In the genomic region with DNA sequence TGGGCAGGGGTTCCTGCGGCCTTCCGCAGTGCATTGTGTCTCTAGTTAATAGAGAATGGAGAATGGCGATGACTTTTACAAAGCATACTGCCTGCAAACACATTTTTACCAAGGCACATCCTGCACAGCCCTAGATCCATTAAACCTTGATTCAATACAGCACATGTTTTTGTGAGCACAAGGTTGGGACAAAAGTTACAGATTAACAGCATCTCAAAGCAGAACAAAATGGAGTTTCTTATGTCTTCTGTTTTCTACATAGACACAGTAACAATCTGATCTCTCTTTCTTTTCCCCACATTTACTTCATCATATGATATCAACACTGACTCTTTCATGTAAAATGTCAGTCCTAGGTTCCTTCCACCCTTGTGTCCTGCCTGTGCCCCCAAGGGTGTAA, we compare ENCODE assay signal across 15 cellular contexts.
"Had no signal": no experiment of that assay in that cellular context is flagged by ENCODE, and none has a peak within 500 bp of the region (broad histone marks: within the 10 kb centered on the region; RNA-seq: fewer than 3 reads in every experiment).

No MANE protein-coding gene starts in this region.

- H3K4me3 Mint-ChIP-seq: activated CD4-positive, alpha-beta memory T cell treated with anti-CD3 and anti-CD28 coated beads for 36 hours; activated naive CD8-positive, alpha-beta T cell treated with anti-CD3 and anti-CD28 coated beads, Interleukin-2, amount 50 U/mL, for 24 hours; naive B cell; stimulated activated naive CD8-positive, alpha-beta T cell treated with anti-CD3 and anti-CD28 coated beads, Interleukin-15, Interleukin-2, amounts not matched to agents 100 ng/mL and 50 ng/mL, for 24 hours had no signal

- H3K9me3 ChIP-seq: ascending aorta, gastrocnemius medialis, lower lobe of right lung, thoracic aorta had no signal

- H3K4me1 ChIP-seq: gastrocnemius medialis had no signal

- H3K9me3 Mint-ChIP-seq: activated CD4-positive, alpha-beta memory T cell treated with anti-CD3 and anti-CD28 coated beads for 36 hours; activated naive CD8-positive, alpha-beta T cell treated with anti-CD3 and anti-CD28 coated beads, Interleukin-2, amount 50 U/mL, for 24 hours; naive B cell; stimulated activated naive CD8-positive, alpha-beta T cell treated with anti-CD3 and anti-CD28 coated beads, Interleukin-15, Interleukin-2, amounts not matched to agents 100 ng/mL and 50 ng/mL, for 24 hours had no signal

- H3K27ac Mint-ChIP-seq: activated CD4-positive, alpha-beta memory T cell treated with anti-CD3 and anti-CD28 coated beads for 36 hours; activated naive CD8-positive, alpha-beta T cell treated with anti-CD3 and anti-CD28 coated beads, Interleukin-2, amount 50 U/mL, for 24 hours; stimulated activated naive CD8-positive, alpha-beta T cell treated with anti-CD3 and anti-CD28 coated beads, Interleukin-15, Interleukin-2, amounts not matched to agents 100 ng/mL and 50 ng/mL, for 24 hours had no signal

- H3K36me3 ChIP-seq: ascending aorta, gastrocnemius medialis, lower lobe of right lung, thoracic aorta had no signal

- H3K27me3 ChIP-seq: ascending aorta had no signal

- ATAC-seq: activated naive CD8-positive, alpha-beta T cell treated with anti-CD3 and anti-CD28 coated beads, Interleukin-2, amount 50 U/mL, for 24 hours; gastrocnemius medialis; lower lobe of right lung had no signal

- H3K27ac ChIP-seq: gastrocnemius medialis, lower lobe of right lung had no signal

- H3K27me3 Mint-ChIP-seq: activated CD4-positive, alpha-beta memory T cell treated with anti-CD3 and anti-CD28 coated beads for 36 hours; activated naive CD8-positive, alpha-beta T cell treated with anti-CD3 and anti-CD28 coated beads, Interleukin-2, amount 50 U/mL, for 24 hours; naive B cell; stimulated activated naive CD8-positive, alpha-beta T cell treated with anti-CD3 and anti-CD28 coated beads, Interleukin-15, Interleukin-2, amounts not matched to agents 100 ng/mL and 50 ng/mL, for 24 hours had no signal

- FAIRE-seq: bronchial epithelial cell, urothelium cell line had no signal

- DNase-seq: activated CD4-positive, alpha-beta memory T cell treated with anti-CD3 and anti-CD28 coated beads for 36 hours; activated gamma-delta T cell treated with Interleukin-2 at 50 U/mL for 16 hours; activated naive CD8-positive, alpha-beta T cell treated with anti-CD3 and anti-CD28 coated beads, Interleukin-2, amount 50 U/mL, for 24 hours; activated T-cell treated with anti-CD3 and anti-CD28 coated beads, Interleukin-2, amount 50 U/mL, for 48 hours; gastrocnemius medialis; kidney glomerular epithelial cell; lower lobe of right lung; naive B cell; stimulated activated CD4-positive, alpha-beta T cell treated with anti-CD3 and anti-CD28 coated beads, Interleukin-4, amount 100 ng/mL, for 1 hour; stimulated activated CD8-positive, alpha-beta memory T cell treated with anti-CD3 and anti-CD28 coated beads, Interleukin-4, amount 100 ng/mL, for 48 hours had no signal

- H3K4me3 ChIP-seq: gastrocnemius medialis, lower lobe of right lung had no signal

- H3K36me3 Mint-ChIP-seq: activated CD4-positive, alpha-beta memory T cell treated with anti-CD3 and anti-CD28 coated beads for 36 hours had no signal
